ENCODE assay signal across 11 cellular contexts in genomic region chr7:8387551-8388256, GRCh38. TPM values are rescaled to one million over a fixed set of nuclear protein-coding genes. Genes with fewer than 3 reads are reported as not detected.
DNase-seq lines count a peak whose midpoint lies in the region; ATAC-seq, FAIRE-seq and TF ChIP-seq lines count a peak whose summit lies in the region.
"Had no signal": no experiment of that assay in that cellular context is flagged by ENCODE, and none has a peak within 500 bp of the region (broad histone marks: within the 10 kb centered on the region; RNA-seq: fewer than 3 reads in every experiment).

No MANE protein-coding gene starts in this region.

- DNase-seq in Right ventricle myocardium inferior (ENCODE audit: missing footprints) (no peak), left ventricle myocardium inferior (no peak), MM.1S (no peak), urothelium cell line (ENCODE audit: low spot score) (no peak), SIG-M5 (lab: John Stamatoyannopoulos, UW) (no peak), OCI-LY7 (ENCODE audit: low spot score) (no peak), OCI-M2 (lab: John Stamatoyannopoulos, UW; ENCODE audit: unreplicated experiment) (no peak)
- DNase-seq: activated naive CD4-positive, alpha-beta T cell treated with Interleukin-2 at 50 U/mL for 16 hours; effector CD8-positive, alpha-beta T cell had no signal

- H3K9me3 ChIP-seq in left ventricle myocardium inferior (replicated peaks) (no peaks in the 10 kb centered on the region), MM.1S (replicated peaks; ENCODE audit: insufficient read depth, low read length) (no peaks in the 10 kb centered on the region), OCI-LY7 (ENCODE audit: low read length) (no peaks in the 10 kb centered on the region)
- H3K9me3 ChIP-seq: prostate gland had no signal

- FAIRE-seq in urothelium cell line (lab: Jason Lieb, UNC): peak; percentile 13

- H3K36me3 ChIP-seq in left ventricle myocardium inferior (no peaks in the 10 kb centered on the region), MM.1S (replicated peaks; ENCODE audit: insufficient read depth, low read length) (no peaks in the 10 kb centered on the region), OCI-LY7 (ENCODE audit: insufficient read depth, low read length) (no peaks in the 10 kb centered on the region)
- H3K36me3 ChIP-seq: prostate gland had no signal

- peak; percentile 31 for ATAC-seq in Right ventricle myocardium inferior
- peak; percentile 41 for ATAC-seq in HG02884 (IDR thresholded peaks at IDR 0.05; ENCODE audit: unreplicated experiment)

- no peak overlapping the region for H3K9ac ChIP-seq in MM.1S (ENCODE audit: low read length)

- no TSS peak for BruUV-seq in OCI-LY7 (replicated peaks; lab: Mats Ljungman, UMichigan)

- no peaks in the 10 kb centered on the region for H3K9me2 ChIP-seq in MM.1S (replicated peaks; ENCODE audit: insufficient read depth, low read length)
- no peaks in the 10 kb centered on the region for H3K9me2 ChIP-seq in OCI-LY7 (ENCODE audit: insufficient read depth, low read length)

- H3K4me2 ChIP-seq in MM.1S (ENCODE audit: low read depth, low read length): peak overlapping the region; percentile 28; the same call in 1 of the 2 replicates
- no peak overlapping the region for H3K4me2 ChIP-seq in OCI-LY7 (ENCODE audit: low read length)

- H3F3A ChIP-seq in MM.1S (ENCODE audit: insufficient read depth, low read length): peaks cover 11% of the 10 kb centered on the region; the same call in 1 of the 2 replicates

- H2AFZ ChIP-seq in MM.1S (ENCODE audit: low read length) (no peak overlapping the region), OCI-LY7 (ENCODE audit: low read length) (no peak overlapping the region)

- peaks cover 35% of the 10 kb centered on the region for H3K27me3 ChIP-seq in left ventricle myocardium inferior (ENCODE audit: low read depth)
- no peaks in the 10 kb centered on the region for H3K27me3 ChIP-seq in MM.1S (replicated peaks; ENCODE audit: insufficient read depth, low read length)

- no peaks in the 10 kb centered on the region for H3K79me2 ChIP-seq in MM.1S (ENCODE audit: low read length)
- H3K79me2 ChIP-seq in OCI-LY7 (ENCODE audit: insufficient read depth, low read depth, low read length): no peaks in the 10 kb centered on the region

- CTCF ChIA-PET in OCI-LY7 (lab: Charles Lee; ENCODE audit: unreplicated experiment): no interaction called here

- H3K4me1 ChIP-seq in left ventricle myocardium inferior: no peaks in the 10 kb centered on the region
- H3K4me1 ChIP-seq in MM.1S (ENCODE audit: low read length): peaks cover 46% of the 10 kb centered on the region
- no peaks in the 10 kb centered on the region for H3K4me1 ChIP-seq in OCI-LY7 (ENCODE audit: insufficient read depth, low read length, poor library complexity, severe bottlenecking)
- H3K4me1 ChIP-seq: prostate gland had no signal

- no peak overlapping the region for H3K4me3 ChIP-seq in left ventricle myocardium inferior
- no peak overlapping the region for H3K4me3 ChIP-seq in MM.1S (ENCODE audit: low read length)
- no peak overlapping the region for H3K4me3 ChIP-seq in OCI-LY7 (ENCODE audit: low read depth, low read length, poor library complexity, severe bottlenecking)
- H3K4me3 ChIP-seq: prostate gland had no signal

- H3K27ac ChIP-seq in left ventricle myocardium inferior (replicated peaks) (no peak overlapping the region), MM.1S (ENCODE audit: low read length) (peak overlapping the region; percentile 13; the same call in 1 of the 2 replicates), OCI-LY7 (ENCODE audit: low read depth, low read length, poor library complexity, severe bottlenecking) (no peak overlapping the region)
- H3K27ac ChIP-seq: prostate gland had no signal

- POLR2A ChIA-PET in OCI-LY7 (lab: Charles Lee): interaction anchor here (0.5 kb wide), 1 partner anchor 528 kb away, joined by 3 read pairs; no protein-coding TSS in a partner anchor

- no peak for TF ChIP-seq CTCF in left ventricle myocardium inferior (IDR thresholded peaks at IDR 0.05; ENCODE audit: borderline replicate concordance)
- TF ChIP-seq CTCF in MM.1S (IDR thresholded peaks at IDR 0.05; ENCODE audit: low read length): no peak
- no peak for TF ChIP-seq CTCF in OCI-LY7 (conservative IDR thresholded peaks at IDR 0.05; ENCODE audit: low read length)

- intact Hi-C loops in Right ventricle myocardium inferior (cut with DNase I): no loop called here
- intact Hi-C loops in left ventricle myocardium inferior (cut with micrococcal nuclease): no loop called here
- intact Hi-C loops in OCI-LY7 (cut with micrococcal nuclease; ENCODE audit: unreplicated experiment): no loop called here

- no peaks in the 10 kb centered on the region for H4K20me1 ChIP-seq in MM.1S (ENCODE audit: insufficient read depth, low read length)
- no peaks in the 10 kb centered on the region for H4K20me1 ChIP-seq in OCI-LY7 (ENCODE audit: insufficient read depth, low read length)

RNA-seq across cellular contexts. Expression of gene NXPH1, which starts 45.7 kb away (rescaled TPM):
- total RNA-seq in Right ventricle myocardium inferior: not detected
- not detected for total RNA-seq in left ventricle myocardium inferior
- not detected in 2 replicates for total RNA-seq in OCI-LY7 (2014; rRNA removed; shearing (Covaris generic))
- total RNA-seq in OCI-LY7 (2022): not detected in 2 replicates
- total RNA-seq: prostate gland had no signal
